Comparison of ENCODE assay signal across 8 cellular contexts in genomic region chr1:154326546-154327465, GRCh38. TPM values are rescaled to one million over a fixed set of nuclear protein-coding genes. Genes with fewer than 3 reads are reported as not detected.
DNase-seq lines count a peak whose midpoint lies in the region; ATAC-seq and TF ChIP-seq lines count a peak whose summit lies in the region.

No MANE protein-coding gene starts in this region.

- peak; percentile 67 for DNase-seq in DMS 273 (lab: John Stamatoyannopoulos, UW; ENCODE audit: unreplicated experiment)
- DNase-seq in DMS 273 treated with DMSO at 0.1 percent for 48 hours (lab: John Stamatoyannopoulos, UW), result no peak
- peak in 1 of 34 experiments; percentile 36 for DNase-seq in T-cell
- no peak for DNase-seq in esophagus squamous epithelium (lab: John Stamatoyannopoulos, UW)
- peak; percentile 65 to 85 (median 73) for DNase-seq in ovary

- TF ChIP-seq POLR2A in esophagus squamous epithelium (IDR thresholded peaks at IDR 0.05) (peak in 1 of 4 donors; percentile 11), ovary (IDR thresholded peaks at IDR 0.05) (no peak)

- H3K4me1 ChIP-seq in esophagus squamous epithelium (peaks cover 29 to 68% (median 39%) of the 10 kb centered on the region in 3 donors), ovary (ENCODE audit: insufficient read depth) (peaks cover 17% of the 10 kb centered on the region)

- TF ChIP-seq EP300 in ovary (IDR thresholded peaks at IDR 0.05), result peak; percentile 11

- ATAC-seq in T-cell (replicated peaks in 1 of 4), result no peak
- ATAC-seq in HG03135 (IDR thresholded peaks at IDR 0.05; ENCODE audit: unreplicated experiment), result no peak
- ATAC-seq in GM21737 (IDR thresholded peaks at IDR 0.05; ENCODE audit: unreplicated experiment), result no peak
- ATAC-seq in HG02970 (IDR thresholded peaks at IDR 0.05; ENCODE audit: low FRiP score, unreplicated experiment), result no peak

- TF ChIP-seq CTCF in esophagus squamous epithelium (IDR thresholded peaks at IDR 0.05) (peak in 1 of 6 experiments; percentile 3), ovary (IDR thresholded peaks at IDR 0.05) (no peak)

- H3K9me3 Mint-ChIP-seq in T-cell, result no peaks in the 10 kb centered on the region

- peaks cover 0 to 14% (median 6%) of the 10 kb centered on the region in 3 donors for H3K36me3 ChIP-seq in esophagus squamous epithelium
- no peaks in the 10 kb centered on the region for H3K36me3 ChIP-seq in ovary

- H3K27me3 ChIP-seq in esophagus squamous epithelium (peaks cover 0 to 43% (median 0%) of the 10 kb centered on the region in 4 donors), ovary (no peaks in the 10 kb centered on the region)

- peaks cover 16% of the 10 kb centered on the region for H3K36me3 Mint-ChIP-seq in T-cell

- peaks cover 58 to 62% (median 58%) of the 10 kb centered on the region in 3 donors for H3K4me1 Mint-ChIP-seq in T-cell

- H3K27ac Mint-ChIP-seq in T-cell, result peak overlapping the region; percentile 89 to 95

- H3K9me3 ChIP-seq in esophagus squamous epithelium (no peaks in the 10 kb centered on the region), ovary (no peaks in the 10 kb centered on the region)

- 17 to 41% methylated on average over 3 to 5 of the region's 6 CpGs for WGBS in esophagus squamous epithelium, 2 donors
- WGBS in ovary, 3 donors, result 29 to 47% (median 38%) methylated on average over 6 of the region's 6 CpGs

- H3K27me3 Mint-ChIP-seq in T-cell, result peaks cover 0 to 2% of the 10 kb centered on the region in 2 donors

- CTCF ChIA-PET in T-cell (lab: Charles Lee), result interaction anchor here (0.6 to 5.5 kb wide), 9 partner anchors 8 to 141 kb away, joined by 3 to 87 read pairs (median 4); partner anchors contain the start of gene HAX1 (in 1 of the 2)

- H3K4me3 ChIP-seq in esophagus squamous epithelium (peak overlapping the region; percentile 45 to 91 (median 70)), ovary (peak overlapping the region; percentile 72)

- peak overlapping the region; percentile 85 to 98 (median 95) for H3K27ac ChIP-seq in esophagus squamous epithelium
- peak overlapping the region; percentile 94 for H3K27ac ChIP-seq in ovary

- intact Hi-C loops in esophagus squamous epithelium (cut with DNase I) (no loop called here), ovary (cut with DNase I) (loop anchor here in 1 of 4 donors (5.0 kb wide), 1 partner anchor 80 kb away; the partner anchor contains the start of gene IL6R)

- peak overlapping the region; percentile 91 to 94 (median 94) for H3K4me3 Mint-ChIP-seq in T-cell

- POLR2A ChIA-PET in T-cell (lab: Charles Lee), result interaction anchor here (0.6 to 1.0 kb wide), 4 partner anchors 8 to 227 kb away, joined by 3 to 6 read pairs (median 4); no protein-coding TSS in a partner anchor

RNA-seq across cellular contexts. Expression of gene ATP8B2, which starts 1.5 kb away (rescaled TPM):
- total RNA-seq in T-cell (100 to 1,000 TPM; 142 to 172 (median 149) TPM), esophagus squamous epithelium (10 to 100 TPM in 2 of 4 donors, 1 to 10 TPM in 2; 2.4 to 55.5 (median 11.1) TPM), ovary (100 to 1,000 TPM in 1 of 7 donors, 10 to 100 TPM in 6; 59.7 to 112 (median 83.7) TPM)
- 10 to 100 TPM; 53.0 to 54.7 TPM for polyA plus RNA-seq in ovary

RNA-seq across cellular contexts. Expression of gene AQP10, which starts 5.9 kb away (rescaled TPM):
- total RNA-seq in T-cell, result not detected
- not detected for total RNA-seq in esophagus squamous epithelium
- total RNA-seq in ovary, result 1 to 10 TPM in 1 of 7 donors, under 1 TPM in 1, not detected in 5; 0.23 to 1.0 TPM
- polyA plus RNA-seq in ovary, result under 1 TPM in 1 of 2 donors, not detected in 1; 0.13 TPM

RNA-seq across cellular contexts. Expression of gene HAX1, which starts 54.4 kb away (rescaled TPM):
- total RNA-seq in T-cell (10 to 100 TPM; 69.4 to 97.7 (median 92.5) TPM), esophagus squamous epithelium (100 to 1,000 TPM in 1 of 4 donors, 10 to 100 TPM in 3; 39.3 to 105 (median 88.9) TPM), ovary (100 to 1,000 TPM in 2 of 7 donors, 10 to 100 TPM in 5; 67.2 to 134 (median 81.3) TPM)
- 100 to 1,000 TPM in 1 of 2 donors, 10 to 100 TPM in 1; 90.1 to 198 TPM for polyA plus RNA-seq in ovary

Comparison
In these comparisons a context has a peak if more than half of its experiments do, and no peak if none do; other contexts are left out.
1. DNase-seq: peak in DMS 273 (single experiment) and ovary (5 of 5); none in DMS 273 treated with DMSO at 0.1 percent for 48 hours (single experiment) and esophagus squamous epithelium (single experiment).